1 cellular context compared by ENCODE assay signal in the genomic region with DNA sequence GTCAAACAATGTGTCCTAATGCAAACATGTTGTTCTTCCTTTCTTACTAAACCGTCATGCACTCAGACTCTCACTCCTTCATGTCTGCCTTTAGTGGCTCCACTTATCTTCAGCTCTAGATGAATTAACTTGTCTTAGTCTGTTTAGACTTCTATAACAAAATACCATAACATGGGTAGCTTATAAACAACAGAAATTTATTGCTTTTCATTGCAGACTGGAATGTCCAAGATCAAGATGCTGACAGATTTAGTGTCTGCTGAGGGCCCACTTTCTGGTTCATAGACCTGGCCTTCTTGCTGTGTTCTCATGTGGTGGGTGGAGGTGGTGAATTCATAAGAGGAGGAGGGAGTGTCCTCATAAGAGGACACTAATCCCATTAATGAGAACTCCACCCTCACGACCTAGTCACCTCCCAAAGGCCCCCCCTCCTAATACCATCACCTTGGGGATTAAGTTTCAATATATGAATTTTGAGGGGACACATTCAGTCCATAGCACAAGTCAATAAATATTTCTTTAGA.
TF ChIP-seq lines count a peak whose summit lies in the region.

No MANE protein-coding gene starts in this region.

TF ChIP-seq in HEK293, 187 proteins besides CTCF, POLR2A, EP300 and RAD21 (continued from another document):
- TF ChIP-seq, protein P1, sequence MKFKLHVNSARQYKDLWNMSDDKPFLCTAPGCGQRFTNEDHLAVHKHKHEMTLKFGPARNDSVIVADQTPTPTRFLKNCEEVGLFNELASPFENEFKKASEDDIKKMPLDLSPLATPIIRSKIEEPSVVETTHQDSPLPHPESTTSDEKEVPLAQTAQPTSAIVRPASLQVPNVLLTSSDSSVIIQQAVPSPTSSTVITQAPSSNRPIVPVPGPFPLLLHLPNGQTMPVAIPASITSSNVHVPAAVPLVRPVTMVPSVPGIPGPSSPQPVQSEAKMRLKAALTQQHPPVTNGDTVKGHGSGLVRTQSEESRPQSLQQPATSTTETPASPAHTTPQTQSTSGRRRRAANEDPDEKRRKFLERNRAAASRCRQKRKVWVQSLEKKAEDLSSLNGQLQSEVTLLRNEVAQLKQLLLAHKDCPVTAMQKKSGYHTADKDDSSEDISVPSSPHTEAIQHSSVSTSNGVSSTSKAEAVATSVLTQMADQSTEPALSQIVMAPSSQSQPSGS (tag by site-specific recombination; IDR thresholded peaks at IDR 0.05; ENCODE audit: low read depth) = no peak
- TF ChIP-seq SALL2 (tag by site-specific recombination; IDR thresholded peaks at IDR 0.05; ENCODE audit: borderline replicate concordance) = no peak
- TF ChIP-seq KLF1 (tag by site-specific recombination; IDR thresholded peaks at IDR 0.05) = peak; percentile 88
- TF ChIP-seq SCRT1 (tag by site-specific recombination; IDR thresholded peaks at IDR 0.05; ENCODE audit: borderline replicate concordance) = no peak
- no peak for TF ChIP-seq GLI4 (tag by site-specific recombination; IDR thresholded peaks at IDR 0.05)
- TF ChIP-seq OVOL3 (tag by site-specific recombination; IDR thresholded peaks at IDR 0.05) = no peak
- TF ChIP-seq ZNF302 (tag by site-specific recombination; IDR thresholded peaks at IDR 0.05; ENCODE audit: low read depth) = no peak
- TF ChIP-seq, protein P2, sequence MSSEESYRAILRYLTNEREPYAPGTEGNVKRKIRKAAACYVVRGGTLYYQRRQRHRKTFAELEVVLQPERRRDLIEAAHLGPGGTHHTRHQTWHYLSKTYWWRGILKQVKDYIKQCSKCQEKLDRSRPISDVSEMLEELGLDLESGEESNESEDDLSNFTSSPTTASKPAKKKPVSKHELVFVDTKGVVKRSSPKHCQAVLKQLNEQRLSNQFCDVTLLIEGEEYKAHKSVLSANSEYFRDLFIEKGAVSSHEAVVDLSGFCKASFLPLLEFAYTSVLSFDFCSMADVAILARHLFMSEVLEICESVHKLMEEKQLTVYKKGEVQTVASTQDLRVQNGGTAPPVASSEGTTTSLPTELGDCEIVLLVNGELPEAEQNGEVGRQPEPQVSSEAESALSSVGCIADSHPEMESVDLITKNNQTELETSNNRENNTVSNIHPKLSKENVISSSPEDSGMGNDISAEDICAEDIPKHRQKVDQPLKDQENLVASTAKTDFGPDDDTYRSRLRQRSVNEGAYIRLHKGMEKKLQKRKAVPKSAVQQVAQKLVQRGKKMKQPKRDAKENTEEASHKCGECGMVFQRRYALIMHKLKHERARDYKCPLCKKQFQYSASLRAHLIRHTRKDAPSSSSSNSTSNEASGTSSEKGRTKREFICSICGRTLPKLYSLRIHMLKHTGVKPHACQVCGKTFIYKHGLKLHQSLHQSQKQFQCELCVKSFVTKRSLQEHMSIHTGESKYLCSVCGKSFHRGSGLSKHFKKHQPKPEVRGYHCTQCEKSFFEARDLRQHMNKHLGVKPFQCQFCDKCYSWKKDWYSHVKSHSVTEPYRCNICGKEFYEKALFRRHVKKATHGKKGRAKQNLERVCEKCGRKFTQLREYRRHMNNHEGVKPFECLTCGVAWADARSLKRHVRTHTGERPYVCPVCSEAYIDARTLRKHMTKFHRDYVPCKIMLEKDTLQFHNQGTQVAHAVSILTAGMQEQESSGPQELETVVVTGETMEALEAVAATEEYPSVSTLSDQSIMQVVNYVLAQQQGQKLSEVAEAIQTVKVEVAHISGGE (tag by site-specific recombination; conservative IDR thresholded peaks at IDR 0.05; ENCODE audit: low read depth) = no peak
- no peak for TF ChIP-seq ZNF223 (tag by site-specific recombination; IDR thresholded peaks at IDR 0.05)
- TF ChIP-seq, protein P3, sequence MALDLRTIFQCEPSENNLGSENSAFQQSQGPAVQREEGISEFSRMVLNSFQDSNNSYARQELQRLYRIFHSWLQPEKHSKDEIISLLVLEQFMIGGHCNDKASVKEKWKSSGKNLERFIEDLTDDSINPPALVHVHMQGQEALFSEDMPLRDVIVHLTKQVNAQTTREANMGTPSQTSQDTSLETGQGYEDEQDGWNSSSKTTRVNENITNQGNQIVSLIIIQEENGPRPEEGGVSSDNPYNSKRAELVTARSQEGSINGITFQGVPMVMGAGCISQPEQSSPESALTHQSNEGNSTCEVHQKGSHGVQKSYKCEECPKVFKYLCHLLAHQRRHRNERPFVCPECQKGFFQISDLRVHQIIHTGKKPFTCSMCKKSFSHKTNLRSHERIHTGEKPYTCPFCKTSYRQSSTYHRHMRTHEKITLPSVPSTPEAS (tag by site-specific recombination; IDR thresholded peaks at IDR 0.05) = no peak
- TF ChIP-seq WT1 (tag by site-specific recombination; IDR thresholded peaks at IDR 0.05) = peak; percentile 55; the same call in 1 of the 2 replicates
- no peak for TF ChIP-seq ZNF266 (tag by site-specific recombination; IDR thresholded peaks at IDR 0.05; ENCODE audit: low read depth)
- TF ChIP-seq, protein P4, sequence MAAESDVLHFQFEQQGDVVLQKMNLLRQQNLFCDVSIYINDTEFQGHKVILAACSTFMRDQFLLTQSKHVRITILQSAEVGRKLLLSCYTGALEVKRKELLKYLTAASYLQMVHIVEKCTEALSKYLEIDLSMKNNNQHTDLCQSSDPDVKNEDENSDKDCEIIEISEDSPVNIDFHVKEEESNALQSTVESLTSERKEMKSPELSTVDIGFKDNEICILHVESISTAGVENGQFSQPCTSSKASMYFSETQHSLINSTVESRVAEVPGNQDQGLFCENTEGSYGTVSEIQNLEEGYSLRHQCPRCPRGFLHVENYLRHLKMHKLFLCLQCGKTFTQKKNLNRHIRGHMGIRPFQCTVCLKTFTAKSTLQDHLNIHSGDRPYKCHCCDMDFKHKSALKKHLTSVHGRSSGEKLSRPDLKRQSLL (tag by site-specific recombination; IDR thresholded peaks at IDR 0.05) = no peak
- TF ChIP-seq ZXDB (tag by site-specific recombination; IDR thresholded peaks at IDR 0.05) = peak; percentile 41; the same call in 1 of the 2 replicates
- peak; percentile 75 for TF ChIP-seq OSR2 (tag by site-specific recombination; IDR thresholded peaks at IDR 0.05)
- TF ChIP-seq ZBTB17 (tag by site-specific recombination; IDR thresholded peaks at IDR 0.05) = no peak
- no peak for TF ChIP-seq ZNF626 (tag by site-specific recombination; IDR thresholded peaks at IDR 0.05)
- TF ChIP-seq ZSCAN23 (tag by site-specific recombination; IDR thresholded peaks at IDR 0.05) = no peak
- TF ChIP-seq ZNF600 (tag by site-specific recombination; IDR thresholded peaks at IDR 0.05) = no peak
- TF ChIP-seq ZNF48 (tag by site-specific recombination; IDR thresholded peaks at IDR 0.05) = no peak
- no peak for TF ChIP-seq ZNF416 (tag by site-specific recombination; IDR thresholded peaks at IDR 0.05)
- no peak for TF ChIP-seq KLF10 (tag by site-specific recombination; IDR thresholded peaks at IDR 0.05)
- no peak for TF ChIP-seq ZNF133 (tag by site-specific recombination; IDR thresholded peaks at IDR 0.05)
- TF ChIP-seq ZNF341 (tag by site-specific recombination; IDR thresholded peaks at IDR 0.05; ENCODE audit: low read depth) = no peak
- no peak for TF ChIP-seq ZNF558 (tag by site-specific recombination; IDR thresholded peaks at IDR 0.05)
- no peak for TF ChIP-seq ZNF121 (tag by site-specific recombination; IDR thresholded peaks at IDR 0.05)
- no peak for TF ChIP-seq ZNF544 (tag by site-specific recombination; IDR thresholded peaks at IDR 0.05)
- TF ChIP-seq ZNF747 (tag by site-specific recombination; IDR thresholded peaks at IDR 0.05) = no peak
- TF ChIP-seq GLIS1 (tag by site-specific recombination; IDR thresholded peaks at IDR 0.05) = peak; percentile 47; the same call in 1 of the 2 replicates
- no peak for TF ChIP-seq BCL11B (tag by site-specific recombination; IDR thresholded peaks at IDR 0.05; ENCODE audit: low read depth)
- TF ChIP-seq HOXA7 (CRISPR knock-in tag; IDR thresholded peaks at IDR 0.05; ENCODE audit: borderline replicate concordance) = no peak
- TF ChIP-seq SP2 (tag by site-specific recombination; IDR thresholded peaks at IDR 0.05) = no peak
- no peak for TF ChIP-seq ZFP37 (tag by site-specific recombination; IDR thresholded peaks at IDR 0.05)
- TF ChIP-seq, protein P5, sequence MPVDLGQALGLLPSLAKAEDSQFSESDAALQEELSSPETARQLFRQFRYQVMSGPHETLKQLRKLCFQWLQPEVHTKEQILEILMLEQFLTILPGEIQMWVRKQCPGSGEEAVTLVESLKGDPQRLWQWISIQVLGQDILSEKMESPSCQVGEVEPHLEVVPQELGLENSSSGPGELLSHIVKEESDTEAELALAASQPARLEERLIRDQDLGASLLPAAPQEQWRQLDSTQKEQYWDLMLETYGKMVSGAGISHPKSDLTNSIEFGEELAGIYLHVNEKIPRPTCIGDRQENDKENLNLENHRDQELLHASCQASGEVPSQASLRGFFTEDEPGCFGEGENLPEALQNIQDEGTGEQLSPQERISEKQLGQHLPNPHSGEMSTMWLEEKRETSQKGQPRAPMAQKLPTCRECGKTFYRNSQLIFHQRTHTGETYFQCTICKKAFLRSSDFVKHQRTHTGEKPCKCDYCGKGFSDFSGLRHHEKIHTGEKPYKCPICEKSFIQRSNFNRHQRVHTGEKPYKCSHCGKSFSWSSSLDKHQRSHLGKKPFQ (tag by site-specific recombination; IDR thresholded peaks at IDR 0.05) = no peak
- TF ChIP-seq, protein P6, sequence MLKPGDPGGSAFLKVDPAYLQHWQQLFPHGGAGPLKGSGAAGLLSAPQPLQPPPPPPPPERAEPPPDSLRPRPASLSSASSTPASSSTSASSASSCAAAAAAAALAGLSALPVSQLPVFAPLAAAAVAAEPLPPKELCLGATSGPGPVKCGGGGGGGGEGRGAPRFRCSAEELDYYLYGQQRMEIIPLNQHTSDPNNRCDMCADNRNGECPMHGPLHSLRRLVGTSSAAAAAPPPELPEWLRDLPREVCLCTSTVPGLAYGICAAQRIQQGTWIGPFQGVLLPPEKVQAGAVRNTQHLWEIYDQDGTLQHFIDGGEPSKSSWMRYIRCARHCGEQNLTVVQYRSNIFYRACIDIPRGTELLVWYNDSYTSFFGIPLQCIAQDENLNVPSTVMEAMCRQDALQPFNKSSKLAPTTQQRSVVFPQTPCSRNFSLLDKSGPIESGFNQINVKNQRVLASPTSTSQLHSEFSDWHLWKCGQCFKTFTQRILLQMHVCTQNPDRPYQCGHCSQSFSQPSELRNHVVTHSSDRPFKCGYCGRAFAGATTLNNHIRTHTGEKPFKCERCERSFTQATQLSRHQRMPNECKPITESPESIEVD (tag by site-specific recombination; IDR thresholded peaks at IDR 0.05) = peak; percentile 70
- peak; percentile 86 for TF ChIP-seq FEZF1 (tag by site-specific recombination; IDR thresholded peaks at IDR 0.05)
- TF ChIP-seq GLI2 (tag by site-specific recombination; IDR thresholded peaks at IDR 0.05; ENCODE audit: borderline replicate concordance, low read depth) = peak; percentile 15; the same call in 1 of the 2 replicates
- no peak for TF ChIP-seq ZNF530 (tag by site-specific recombination; IDR thresholded peaks at IDR 0.05; ENCODE audit: low read depth)
- TF ChIP-seq BCL11A (tag by site-specific recombination; IDR thresholded peaks at IDR 0.05; ENCODE audit: low read depth) = no peak
- TF ChIP-seq, protein P7, sequence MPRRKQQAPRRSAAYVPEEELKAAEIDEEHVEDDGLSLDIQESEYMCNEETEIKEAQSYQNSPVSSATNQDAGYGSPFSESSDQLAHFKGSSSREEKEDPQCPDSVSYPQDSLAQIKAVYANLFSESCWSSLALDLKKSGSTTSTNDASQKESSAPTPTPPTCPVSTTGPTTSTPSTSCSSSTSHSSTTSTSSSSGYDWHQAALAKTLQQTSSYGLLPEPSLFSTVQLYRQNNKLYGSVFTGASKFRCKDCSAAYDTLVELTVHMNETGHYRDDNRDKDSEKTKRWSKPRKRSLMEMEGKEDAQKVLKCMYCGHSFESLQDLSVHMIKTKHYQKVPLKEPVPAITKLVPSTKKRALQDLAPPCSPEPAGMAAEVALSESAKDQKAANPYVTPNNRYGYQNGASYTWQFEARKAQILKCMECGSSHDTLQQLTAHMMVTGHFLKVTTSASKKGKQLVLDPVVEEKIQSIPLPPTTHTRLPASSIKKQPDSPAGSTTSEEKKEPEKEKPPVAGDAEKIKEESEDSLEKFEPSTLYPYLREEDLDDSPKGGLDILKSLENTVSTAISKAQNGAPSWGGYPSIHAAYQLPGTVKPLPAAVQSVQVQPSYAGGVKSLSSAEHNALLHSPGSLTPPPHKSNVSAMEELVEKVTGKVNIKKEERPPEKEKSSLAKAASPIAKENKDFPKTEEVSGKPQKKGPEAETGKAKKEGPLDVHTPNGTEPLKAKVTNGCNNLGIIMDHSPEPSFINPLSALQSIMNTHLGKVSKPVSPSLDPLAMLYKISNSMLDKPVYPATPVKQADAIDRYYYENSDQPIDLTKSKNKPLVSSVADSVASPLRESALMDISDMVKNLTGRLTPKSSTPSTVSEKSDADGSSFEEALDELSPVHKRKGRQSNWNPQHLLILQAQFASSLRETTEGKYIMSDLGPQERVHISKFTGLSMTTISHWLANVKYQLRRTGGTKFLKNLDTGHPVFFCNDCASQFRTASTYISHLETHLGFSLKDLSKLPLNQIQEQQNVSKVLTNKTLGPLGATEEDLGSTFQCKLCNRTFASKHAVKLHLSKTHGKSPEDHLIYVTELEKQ (tag by site-specific recombination; IDR thresholded peaks at IDR 0.05; ENCODE audit: borderline replicate concordance) = no peak
- no peak for TF ChIP-seq ZNF571 (tag by site-specific recombination; IDR thresholded peaks at IDR 0.05)
- TF ChIP-seq, protein P8, sequence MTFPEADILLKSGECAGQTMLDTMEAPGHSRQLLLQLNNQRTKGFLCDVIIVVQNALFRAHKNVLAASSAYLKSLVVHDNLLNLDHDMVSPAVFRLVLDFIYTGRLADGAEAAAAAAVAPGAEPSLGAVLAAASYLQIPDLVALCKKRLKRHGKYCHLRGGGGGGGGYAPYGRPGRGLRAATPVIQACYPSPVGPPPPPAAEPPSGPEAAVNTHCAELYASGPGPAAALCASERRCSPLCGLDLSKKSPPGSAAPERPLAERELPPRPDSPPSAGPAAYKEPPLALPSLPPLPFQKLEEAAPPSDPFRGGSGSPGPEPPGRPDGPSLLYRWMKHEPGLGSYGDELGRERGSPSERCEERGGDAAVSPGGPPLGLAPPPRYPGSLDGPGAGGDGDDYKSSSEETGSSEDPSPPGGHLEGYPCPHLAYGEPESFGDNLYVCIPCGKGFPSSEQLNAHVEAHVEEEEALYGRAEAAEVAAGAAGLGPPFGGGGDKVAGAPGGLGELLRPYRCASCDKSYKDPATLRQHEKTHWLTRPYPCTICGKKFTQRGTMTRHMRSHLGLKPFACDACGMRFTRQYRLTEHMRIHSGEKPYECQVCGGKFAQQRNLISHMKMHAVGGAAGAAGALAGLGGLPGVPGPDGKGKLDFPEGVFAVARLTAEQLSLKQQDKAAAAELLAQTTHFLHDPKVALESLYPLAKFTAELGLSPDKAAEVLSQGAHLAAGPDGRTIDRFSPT (tag by site-specific recombination; IDR thresholded peaks at IDR 0.05) = no peak
- no peak for TF ChIP-seq ZNF391 (tag by site-specific recombination; IDR thresholded peaks at IDR 0.05; ENCODE audit: borderline replicate concordance, low read depth)
- no peak for TF ChIP-seq REPIN1 (tag by site-specific recombination; IDR thresholded peaks at IDR 0.05; ENCODE audit: low read depth)
TF ChIP-seq in HEK293: peak in this region for 12.
